In the genomic region with DNA sequence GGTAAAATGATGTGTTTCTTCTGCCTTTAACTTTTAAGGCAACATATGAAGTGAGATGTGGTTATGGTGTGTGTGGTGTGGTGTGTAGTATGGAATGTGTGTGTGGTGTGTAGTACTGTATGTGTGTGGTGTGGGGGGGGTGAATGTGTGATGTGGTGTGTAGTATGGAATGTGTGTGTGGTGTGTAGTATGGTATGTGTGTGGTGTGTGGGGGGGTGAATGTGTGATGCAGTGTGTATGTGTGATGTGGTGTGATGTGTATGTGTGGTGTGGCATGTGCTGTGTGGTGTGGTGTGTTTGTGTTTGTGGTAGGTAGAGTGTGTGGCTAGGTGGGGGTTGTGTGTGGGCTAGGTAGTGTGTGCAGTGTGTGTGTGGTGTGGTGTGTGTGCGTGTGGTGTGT, we compare ENCODE assay signal across 1 cellular context.
TF ChIP-seq lines count a peak whose summit lies in the region.

No MANE protein-coding gene starts in this region.

TF ChIP-seq in HepG2, 621 proteins besides CTCF, POLR2A, EP300 and RAD21:
- TF ChIP-seq, protein P1, sequence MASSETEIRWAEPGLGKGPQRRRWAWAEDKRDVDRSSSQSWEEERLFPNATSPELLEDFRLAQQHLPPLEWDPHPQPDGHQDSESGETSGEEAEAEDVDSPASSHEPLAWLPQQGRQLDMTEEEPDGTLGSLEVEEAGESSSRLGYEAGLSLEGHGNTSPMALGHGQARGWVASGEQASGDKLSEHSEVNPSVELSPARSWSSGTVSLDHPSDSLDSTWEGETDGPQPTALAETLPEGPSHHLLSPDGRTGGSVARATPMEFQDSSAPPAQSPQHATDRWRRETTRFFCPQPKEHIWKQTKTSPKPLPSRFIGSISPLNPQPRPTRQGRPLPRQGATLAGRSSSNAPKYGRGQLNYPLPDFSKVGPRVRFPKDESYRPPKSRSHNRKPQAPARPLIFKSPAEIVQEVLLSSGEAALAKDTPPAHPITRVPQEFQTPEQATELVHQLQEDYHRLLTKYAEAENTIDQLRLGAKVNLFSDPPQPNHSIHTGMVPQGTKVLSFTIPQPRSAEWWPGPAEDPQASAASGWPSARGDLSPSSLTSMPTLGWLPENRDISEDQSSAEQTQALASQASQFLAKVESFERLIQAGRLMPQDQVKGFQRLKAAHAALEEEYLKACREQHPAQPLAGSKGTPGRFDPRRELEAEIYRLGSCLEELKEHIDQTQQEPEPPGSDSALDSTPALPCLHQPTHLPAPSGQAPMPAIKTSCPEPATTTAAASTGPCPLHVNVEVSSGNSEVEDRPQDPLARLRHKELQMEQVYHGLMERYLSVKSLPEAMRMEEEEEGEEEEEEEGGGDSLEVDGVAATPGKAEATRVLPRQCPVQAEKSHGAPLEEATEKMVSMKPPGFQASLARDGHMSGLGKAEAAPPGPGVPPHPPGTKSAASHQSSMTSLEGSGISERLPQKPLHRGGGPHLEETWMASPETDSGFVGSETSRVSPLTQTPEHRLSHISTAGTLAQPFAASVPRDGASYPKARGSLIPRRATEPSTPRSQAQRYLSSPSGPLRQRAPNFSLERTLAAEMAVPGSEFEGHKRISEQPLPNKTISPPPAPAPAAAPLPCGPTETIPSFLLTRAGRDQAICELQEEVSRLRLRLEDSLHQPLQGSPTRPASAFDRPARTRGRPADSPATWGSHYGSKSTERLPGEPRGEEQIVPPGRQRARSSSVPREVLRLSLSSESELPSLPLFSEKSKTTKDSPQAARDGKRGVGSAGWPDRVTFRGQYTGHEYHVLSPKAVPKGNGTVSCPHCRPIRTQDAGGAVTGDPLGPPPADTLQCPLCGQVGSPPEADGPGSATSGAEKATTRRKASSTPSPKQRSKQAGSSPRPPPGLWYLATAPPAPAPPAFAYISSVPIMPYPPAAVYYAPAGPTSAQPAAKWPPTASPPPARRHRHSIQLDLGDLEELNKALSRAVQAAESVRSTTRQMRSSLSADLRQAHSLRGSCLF (CRISPR knock-in tag; IDR thresholded peaks at IDR 0.05; ENCODE audit: borderline replicate concordance), result no peak
- TF ChIP-seq ZNF451 (CRISPR knock-in tag; IDR thresholded peaks at IDR 0.05) (no peak), ZBTB40 (IDR thresholded peaks at IDR 0.05) (0 out of 2 replicates have a peak, but pooled peaks have one; percentile 15), ZBTB40 (CRISPR knock-in tag; IDR thresholded peaks at IDR 0.05) (no peak), ZNF567 (CRISPR knock-in tag; IDR thresholded peaks at IDR 0.05; ENCODE audit: borderline replicate concordance) (0 out of 2 replicates have a peak, but pooled peaks have one; percentile 52), ZNF207 (IDR thresholded peaks at IDR 0.05; ENCODE audit: borderline replicate concordance) (peak; percentile 59; the same call in 1 of the 2 replicates), MNT (IDR thresholded peaks at IDR 0.05) (peak; percentile 24; the same call in 1 of the 2 replicates), RAD51 (IDR thresholded peaks at IDR 0.05; ENCODE audit: borderline replicate concordance) (0 out of 2 replicates have a peak, but pooled peaks have one; percentile 7), FOXP1 (IDR thresholded peaks at IDR 0.05) (0 out of 2 replicates have a peak, but pooled peaks have one; percentile 8), FOXP1 (CRISPR knock-in tag; IDR thresholded peaks at IDR 0.05) (no peak)
- TF ChIP-seq, protein P2, sequence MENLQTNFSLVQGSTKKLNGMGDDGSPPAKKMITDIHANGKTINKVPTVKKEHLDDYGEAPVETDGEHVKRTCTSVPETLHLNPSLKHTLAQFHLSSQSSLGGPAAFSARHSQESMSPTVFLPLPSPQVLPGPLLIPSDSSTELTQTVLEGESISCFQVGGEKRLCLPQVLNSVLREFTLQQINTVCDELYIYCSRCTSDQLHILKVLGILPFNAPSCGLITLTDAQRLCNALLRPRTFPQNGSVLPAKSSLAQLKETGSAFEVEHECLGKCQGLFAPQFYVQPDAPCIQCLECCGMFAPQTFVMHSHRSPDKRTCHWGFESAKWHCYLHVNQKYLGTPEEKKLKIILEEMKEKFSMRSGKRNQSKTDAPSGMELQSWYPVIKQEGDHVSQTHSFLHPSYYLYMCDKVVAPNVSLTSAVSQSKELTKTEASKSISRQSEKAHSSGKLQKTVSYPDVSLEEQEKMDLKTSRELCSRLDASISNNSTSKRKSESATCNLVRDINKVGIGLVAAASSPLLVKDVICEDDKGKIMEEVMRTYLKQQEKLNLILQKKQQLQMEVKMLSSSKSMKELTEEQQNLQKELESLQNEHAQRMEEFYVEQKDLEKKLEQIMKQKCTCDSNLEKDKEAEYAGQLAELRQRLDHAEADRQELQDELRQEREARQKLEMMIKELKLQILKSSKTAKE (CRISPR knock-in tag; IDR thresholded peaks at IDR 0.05; ENCODE audit: borderline replicate concordance), result no peak
